Comparison of ENCODE assay signal across 26 cellular contexts in the genomic region with DNA sequence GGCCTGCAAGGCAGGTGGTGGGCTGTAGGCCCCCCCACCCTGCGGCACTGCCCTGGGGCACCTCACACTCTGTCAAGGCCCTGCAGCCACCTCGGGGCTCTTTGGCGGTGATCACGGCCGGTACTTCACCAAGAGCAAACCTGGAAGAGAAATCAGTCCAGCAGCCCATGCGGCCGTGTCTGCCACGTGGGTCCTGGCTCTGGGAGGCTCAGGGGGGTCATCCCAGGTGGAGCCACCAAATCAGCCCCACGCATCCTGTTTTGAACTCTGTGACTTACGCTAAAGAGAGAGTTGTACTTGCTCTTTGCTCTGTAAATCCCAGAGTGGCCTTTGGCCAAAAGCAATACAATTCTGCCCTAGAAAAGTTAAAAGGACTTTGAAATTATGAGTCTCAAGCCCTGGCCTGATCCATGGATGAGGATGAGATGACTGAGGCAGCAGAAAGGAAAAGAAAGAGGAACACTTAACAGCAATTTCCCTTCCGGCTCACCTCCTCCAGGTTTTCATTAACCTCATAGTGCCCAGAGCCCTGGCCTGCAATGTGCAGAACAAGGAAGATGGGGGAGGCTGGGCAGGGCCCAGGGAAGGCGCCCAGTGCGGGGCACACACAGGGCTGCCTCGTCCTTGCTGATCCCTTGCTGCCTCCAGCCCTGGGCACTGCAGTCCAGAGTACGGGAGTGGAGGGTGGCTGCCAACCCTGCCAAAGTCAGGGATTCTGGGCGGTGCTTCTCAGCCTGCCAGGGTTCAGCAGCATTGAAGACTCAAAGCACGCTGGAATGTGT.
"Had no signal": no experiment of that assay in that cellular context is flagged by ENCODE, and none has a peak within 500 bp of the region (broad histone marks: within the 10 kb centered on the region; RNA-seq: fewer than 3 reads in every experiment).

No MANE protein-coding gene starts in this region.

- H3K4me3 ChIP-seq: adrenal gland, ascending aorta, neural progenitor cell, prostate gland, skin epidermis, stomach, transverse colon, uterus had no signal

- H3K27ac Mint-ChIP-seq: activated B cell treated with CpG ODN at 0.5 μM for 24 hours; activated CD4-positive, alpha-beta T cell treated with anti-CD3 and anti-CD28 coated beads for 36 hours; activated naive CD4-positive, alpha-beta T cell treated with anti-CD3 and anti-CD28 coated beads, Interleukin-2, amount 50 U/mL, for 24 hours; naive B cell; neural progenitor cell; stimulated activated effector memory CD8-positive, alpha-beta T cell treated with anti-CD3 and anti-CD28 coated beads, Interleukin-12 subunit alpha, Interleukin-12 subunit beta, amount 100 ng/mL, for 72 hours had no signal

- H3K36me3 Mint-ChIP-seq: activated naive CD4-positive, alpha-beta T cell treated with anti-CD3 and anti-CD28 coated beads, Interleukin-2, amount 50 U/mL, for 24 hours; naive B cell; neural progenitor cell; stimulated activated effector memory CD8-positive, alpha-beta T cell treated with anti-CD3 and anti-CD28 coated beads, Interleukin-12 subunit alpha, Interleukin-12 subunit beta, amount 100 ng/mL, for 72 hours had no signal

- H3K4me1 ChIP-seq: adrenal gland, ascending aorta, neural progenitor cell, prostate gland, stomach, transverse colon, uterus had no signal

- H3K9me3 Mint-ChIP-seq: activated B cell treated with CpG ODN at 0.5 μM for 24 hours; activated naive CD4-positive, alpha-beta T cell treated with anti-CD3 and anti-CD28 coated beads, Interleukin-2, amount 50 U/mL, for 24 hours; naive B cell; neural progenitor cell; stimulated activated effector memory CD8-positive, alpha-beta T cell treated with anti-CD3 and anti-CD28 coated beads, Interleukin-12 subunit alpha, Interleukin-12 subunit beta, amount 100 ng/mL, for 72 hours had no signal

- H3K36me3 ChIP-seq: adrenal gland, ascending aorta, brain microvascular endothelial cell, neural progenitor cell, prostate gland, stomach, transverse colon, uterus had no signal

- H3K4me3 Mint-ChIP-seq: activated B cell treated with CpG ODN at 0.5 μM for 24 hours; activated CD4-positive, alpha-beta T cell treated with anti-CD3 and anti-CD28 coated beads for 36 hours; activated naive CD4-positive, alpha-beta T cell treated with anti-CD3 and anti-CD28 coated beads, Interleukin-2, amount 50 U/mL, for 24 hours; naive B cell; neural progenitor cell; stimulated activated effector memory CD8-positive, alpha-beta T cell treated with anti-CD3 and anti-CD28 coated beads, Interleukin-12 subunit alpha, Interleukin-12 subunit beta, amount 100 ng/mL, for 72 hours had no signal

- DNase-seq: activated B cell treated with CpG ODN at 0.5 μM for 24 hours; activated CD4-positive, alpha-beta T cell treated with anti-CD3 and anti-CD28 coated beads for 36 hours; activated CD4-positive, alpha-beta T cell treated with anti-CD3 and anti-CD28 coated beads, Interleukin-2, amount 50 U/mL, for 4 hours; activated CD8-positive, alpha-beta memory T cell treated with anti-CD3 and anti-CD28 coated beads for 24 hours; activated CD8-positive, alpha-beta memory T cell treated with anti-CD3 and anti-CD28 coated beads, Interleukin-2, amount 50 U/mL, for 4 hours; activated T-cell treated with anti-CD3 and anti-CD28 coated beads, Interleukin-2, amount 50 U/mL, for 48 hours; brain microvascular endothelial cell; central memory CD4-positive, alpha-beta T cell; effector memory CD4-positive, alpha-beta T cell; foreskin melanocyte; glutamatergic neuron; hippocampal formation; mesendoderm; naive B cell; stimulated activated CD4-positive, alpha-beta T cell treated with anti-CD3 and anti-CD28 coated beads, Interleukin-2, amount 100 ng/mL, for 24 hours; stomach; T-helper 9 cell; transverse colon had no signal

- H3K9me3 ChIP-seq: adrenal gland, ascending aorta, prostate gland, stomach, transverse colon, uterus had no signal

- H3K4me1 Mint-ChIP-seq: activated B cell treated with CpG ODN at 0.5 μM for 24 hours; activated CD4-positive, alpha-beta T cell treated with anti-CD3 and anti-CD28 coated beads for 36 hours; activated naive CD4-positive, alpha-beta T cell treated with anti-CD3 and anti-CD28 coated beads, Interleukin-2, amount 50 U/mL, for 24 hours; naive B cell; stimulated activated effector memory CD8-positive, alpha-beta T cell treated with anti-CD3 and anti-CD28 coated beads, Interleukin-12 subunit alpha, Interleukin-12 subunit beta, amount 100 ng/mL, for 72 hours had no signal

- H3K9ac ChIP-seq: neural progenitor cell had no signal

- H3K27me3 ChIP-seq: ascending aorta, brain microvascular endothelial cell, neural progenitor cell, uterus had no signal

- H3K4me2 ChIP-seq: neural progenitor cell had no signal

- H3K27ac ChIP-seq: adrenal gland, ascending aorta, brain microvascular endothelial cell, neural progenitor cell, prostate gland, skin epidermis, stomach, transverse colon, uterus had no signal

- H2AFZ ChIP-seq: neural progenitor cell had no signal
